ENCODE assay signal across 3 cellular contexts in genomic region chr12:125860672-125861288, GRCh38.
TF ChIP-seq lines count a peak whose summit lies in the region.

No MANE protein-coding gene starts in this region.

TF ChIP-seq in SK-N-SH, 30 proteins besides CTCF, POLR2A, EP300 and RAD21 (continued from another document):
- TF ChIP-seq USF1 (IDR thresholded peaks at IDR 0.05; ENCODE audit: borderline replicate concordance, low read depth) (no peak), JUND (IDR thresholded peaks at IDR 0.05) (no peak), SIN3A (IDR thresholded peaks at IDR 0.05; ENCODE audit: borderline replicate concordance, low read depth, low read length) (no peak), GATA2 (CRISPR knock-in tag; IDR thresholded peaks at IDR 0.05) (no peak), NFIC (IDR thresholded peaks at IDR 0.05; ENCODE audit: borderline replicate concordance) (no peak), MXI1 (IDR thresholded peaks at IDR 0.05; ENCODE audit: low read depth, low read length) (no peak), NRF1 (IDR thresholded peaks at IDR 0.05; ENCODE audit: low read depth, low read length) (no peak), CHD2 (IDR thresholded peaks at IDR 0.05; ENCODE audit: low read length, partially characterized antibody) (no peak), PBX3 (IDR thresholded peaks at IDR 0.05) (no peak), RCOR1 (IDR thresholded peaks at IDR 0.05; ENCODE audit: low read length) (no peak), FOXJ3 (CRISPR knock-in tag; IDR thresholded peaks at IDR 0.05) (no peak)
TF ChIP-seq in SK-N-SH: peak in this region for 0.

TF ChIP-seq in SK-N-SH treated with all-trans-retinoic acid at 6 μM for 48 hours, 23 proteins besides CTCF, POLR2A, EP300 and RAD21 (continued from another document):
- no peak for TF ChIP-seq POU6F1 (CRISPR knock-in tag; IDR thresholded peaks at IDR 0.05; ENCODE audit: borderline replicate concordance, low read depth)
- no peak for TF ChIP-seq ZFP30 (CRISPR knock-in tag; IDR thresholded peaks at IDR 0.05)
- TF ChIP-seq TSHZ2 (CRISPR knock-in tag; IDR thresholded peaks at IDR 0.05), result no peak
- TF ChIP-seq TCF4 (CRISPR knock-in tag; IDR thresholded peaks at IDR 0.05; ENCODE audit: borderline replicate concordance), result no peak
- no peak for TF ChIP-seq ZNF565 (CRISPR knock-in tag; conservative IDR thresholded peaks at IDR 0.05; ENCODE audit: low read depth)
- no peak for TF ChIP-seq CSRNP3 (CRISPR knock-in tag; IDR thresholded peaks at IDR 0.05)
- no peak for TF ChIP-seq ZFP3 (CRISPR knock-in tag; IDR thresholded peaks at IDR 0.05)
- TF ChIP-seq ESRRG (CRISPR knock-in tag; IDR thresholded peaks at IDR 0.05), result no peak
- TF ChIP-seq CSDC2 (CRISPR knock-in tag; IDR thresholded peaks at IDR 0.05), result no peak
- TF ChIP-seq RARB (CRISPR knock-in tag; IDR thresholded peaks at IDR 0.05), result no peak
- TF ChIP-seq PATZ1 (CRISPR knock-in tag; IDR thresholded peaks at IDR 0.05; ENCODE audit: borderline replicate concordance), result no peak

TF ChIP-seq in neural cell, 6 proteins besides CTCF, POLR2A, EP300 and RAD21 (continued from another document):
- TF ChIP-seq, protein P1, sequence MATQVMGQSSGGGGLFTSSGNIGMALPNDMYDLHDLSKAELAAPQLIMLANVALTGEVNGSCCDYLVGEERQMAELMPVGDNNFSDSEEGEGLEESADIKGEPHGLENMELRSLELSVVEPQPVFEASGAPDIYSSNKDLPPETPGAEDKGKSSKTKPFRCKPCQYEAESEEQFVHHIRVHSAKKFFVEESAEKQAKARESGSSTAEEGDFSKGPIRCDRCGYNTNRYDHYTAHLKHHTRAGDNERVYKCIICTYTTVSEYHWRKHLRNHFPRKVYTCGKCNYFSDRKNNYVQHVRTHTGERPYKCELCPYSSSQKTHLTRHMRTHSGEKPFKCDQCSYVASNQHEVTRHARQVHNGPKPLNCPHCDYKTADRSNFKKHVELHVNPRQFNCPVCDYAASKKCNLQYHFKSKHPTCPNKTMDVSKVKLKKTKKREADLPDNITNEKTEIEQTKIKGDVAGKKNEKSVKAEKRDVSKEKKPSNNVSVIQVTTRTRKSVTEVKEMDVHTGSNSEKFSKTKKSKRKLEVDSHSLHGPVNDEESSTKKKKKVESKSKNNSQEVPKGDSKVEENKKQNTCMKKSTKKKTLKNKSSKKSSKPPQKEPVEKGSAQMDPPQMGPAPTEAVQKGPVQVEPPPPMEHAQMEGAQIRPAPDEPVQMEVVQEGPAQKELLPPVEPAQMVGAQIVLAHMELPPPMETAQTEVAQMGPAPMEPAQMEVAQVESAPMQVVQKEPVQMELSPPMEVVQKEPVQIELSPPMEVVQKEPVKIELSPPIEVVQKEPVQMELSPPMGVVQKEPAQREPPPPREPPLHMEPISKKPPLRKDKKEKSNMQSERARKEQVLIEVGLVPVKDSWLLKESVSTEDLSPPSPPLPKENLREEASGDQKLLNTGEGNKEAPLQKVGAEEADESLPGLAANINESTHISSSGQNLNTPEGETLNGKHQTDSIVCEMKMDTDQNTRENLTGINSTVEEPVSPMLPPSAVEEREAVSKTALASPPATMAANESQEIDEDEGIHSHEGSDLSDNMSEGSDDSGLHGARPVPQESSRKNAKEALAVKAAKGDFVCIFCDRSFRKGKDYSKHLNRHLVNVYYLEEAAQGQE (IDR thresholded peaks at IDR 0.05; ENCODE audit: borderline replicate concordance), result peak; percentile 76
